In genomic region chr2:26669099-26669498, GRCh38 we compare ENCODE assay signal across 18 cellular contexts. TPM values are rescaled to one million over a fixed set of nuclear protein-coding genes. Genes with fewer than 3 reads are reported as not detected.
A peak's percentile ranks its signal among the peaks of the same experiment; 100 is the strongest.
DNase-seq lines count a peak whose midpoint lies in the region; FAIRE-seq and TF ChIP-seq lines count a peak whose summit lies in the region.
"Had no signal": no experiment of that assay in that cellular context is flagged by ENCODE, and none has a peak within 500 bp of the region (broad histone marks: within the 10 kb centered on the region; RNA-seq: fewer than 3 reads in every experiment).

No MANE protein-coding gene starts in this region.

- peaks cover 0 to 22% (median 5%) of the 10 kb centered on the region in 3 donors for H3K27me3 Mint-ChIP-seq in immature natural killer cell (ENCODE audit: low read depth in 3 of 3)

- no peak for FAIRE-seq in H54 (lab: Jason Lieb, UNC)

- TF ChIP-seq CTCF in sigmoid colon (IDR thresholded peaks at IDR 0.05) (no peak), spleen (IDR thresholded peaks at IDR 0.05 in 8 of 11, conservative IDR thresholded peaks at IDR 0.05 in 3 of 11) (no peak)

- H3K9me3 Mint-ChIP-seq in immature natural killer cell: no peaks in the 10 kb centered on the region

- intact Hi-C loops in sigmoid colon (cut with DNase I): no loop called here
- intact Hi-C loops in spleen (cut with DNase I; ENCODE audit: low total_unique reads): no loop called here

- peaks cover 0 to 4% (median 3%) of the 10 kb centered on the region in 3 donors for H3K36me3 Mint-ChIP-seq in immature natural killer cell

- peak; percentile 3 for DNase-seq in Jurkat, Clone E6-1 (ENCODE audit: low read depth, low spot score)
- peak; percentile 54 for DNase-seq in RPMI7951 (ENCODE audit: low read depth)
- DNase-seq in immature natural killer cell: peak in 2 of 3 donors; percentile 9 to 18
- DNase-seq in sigmoid colon: peak; percentile 32
- no peak for DNase-seq in H54 (ENCODE audit: insufficient read length, low spot score)
- no peak for DNase-seq in GM03348 (ENCODE audit: low spot score)
- no peak for DNase-seq in kidney glomerular epithelial cell (lab: John Stamatoyannopoulos, UW)
- no peak for DNase-seq in spleen
- DNase-seq: Caco-2, DMS53, H9, NCI-H1105 treated with DMSO at 0.1 percent for 48 hours, NCI-H446, NCI-H748 treated with DMSO at 0.1 percent for 48 hours, Right ventricle myocardium superior had no signal

- H3K9me3 ChIP-seq in sigmoid colon: peaks cover 0 to 3% (median 0%) of the 10 kb centered on the region in 4 donors
- H3K9me3 ChIP-seq in spleen: peaks cover 0 to 4% (median 0%) of the 10 kb centered on the region in 8 donors
- H3K9me3 ChIP-seq: Caco-2 had no signal

- no peak overlapping the region for H3K27ac Mint-ChIP-seq in immature natural killer cell
- H3K27ac Mint-ChIP-seq: H9 had no signal

- TF ChIP-seq EP300 in sigmoid colon (IDR thresholded peaks at IDR 0.05): no peak

- H3K4me1 ChIP-seq in sigmoid colon (no peaks in the 10 kb centered on the region), spleen (no peaks in the 10 kb centered on the region)
- H3K4me1 ChIP-seq: Caco-2 had no signal

- H3K36me3 ChIP-seq in sigmoid colon (no peaks in the 10 kb centered on the region), spleen (no peaks in the 10 kb centered on the region)

- H3K27me3 ChIP-seq in sigmoid colon (no peaks in the 10 kb centered on the region), spleen (replicated peaks in 1 of 7) (peaks cover 0 to 43% (median 4%) of the 10 kb centered on the region in 7 donors)

- no peak overlapping the region for H3K27ac ChIP-seq in sigmoid colon
- no peak overlapping the region for H3K27ac ChIP-seq in spleen

- WGBS in sigmoid colon, 2 donors: 51 to 56% methylated on average over 3 of the region's 3 CpGs
- WGBS in spleen, 5 donors: 42 to 55% (median 48%) methylated on average over 3 of the region's 3 CpGs

- TF ChIP-seq POLR2A in sigmoid colon (IDR thresholded peaks at IDR 0.05): no peak
- TF ChIP-seq POLR2A in H54 (IDR thresholded peaks at IDR 0.05; ENCODE audit: low read depth, low read length): no peak
- TF ChIP-seq POLR2A in spleen (IDR thresholded peaks at IDR 0.05): no peak

- H3K4me1 Mint-ChIP-seq in immature natural killer cell: peaks cover 0 to 14% of the 10 kb centered on the region in 2 donors

- H3K4me3 Mint-ChIP-seq in immature natural killer cell: no peak overlapping the region
- H3K4me3 Mint-ChIP-seq: H9 had no signal

- H3K4me3 ChIP-seq in Jurkat, Clone E6-1 (ENCODE audit: low read length): no peak overlapping the region
- H3K4me3 ChIP-seq in sigmoid colon (no peak overlapping the region), spleen (no peak overlapping the region)

RNA-seq across cellular contexts. Expression of gene KCNK3, which starts 23.4 kb away (rescaled TPM):
- polyA plus RNA-seq in Jurkat, Clone E6-1 (2012; ENCODE audit: insufficient read depth, insufficient read length): not detected
- 1.1 and 2.3 TPM in 2 replicates for total RNA-seq in RPMI7951 (2014; rRNA removed; shearing (Covaris generic))
- polyA plus RNA-seq in immature natural killer cell: not detected
- total RNA-seq in sigmoid colon: 10 to 100 TPM in 1 of 4 donors, 1 to 10 TPM in 3; 2.9 to 12.2 (median 6.1) TPM
- 1 to 10 TPM in 1 of 3 donors, under 1 TPM in 2; under 0.01 to 2.3 (median 0.23) TPM for polyA plus RNA-seq in sigmoid colon
- 1 to 10 TPM; 1.1 to 6.0 (median 2.9) TPM for total RNA-seq in spleen
- 1 to 10 TPM in 1 of 3 donors, under 1 TPM in 2; 0.61 to 1.2 (median 0.83) TPM for polyA plus RNA-seq in spleen
- total RNA-seq: HT-29, LHCN-M2 had no signal

RNA-seq across cellular contexts. Expression of gene CIB4, which starts 27.9 kb away (rescaled TPM):
- polyA plus RNA-seq in Jurkat, Clone E6-1 (2012; ENCODE audit: insufficient read depth, insufficient read length): not detected
- not detected in 2 replicates for total RNA-seq in RPMI7951 (2014; rRNA removed; shearing (Covaris generic))
- polyA plus RNA-seq in immature natural killer cell (not detected), sigmoid colon (not detected), spleen (not detected)
- total RNA-seq in sigmoid colon (not detected), spleen (not detected)
- total RNA-seq: Caco-2, H9, HT-29, IMR-90, LHCN-M2, Right ventricle myocardium superior had no signal
- polyA plus RNA-seq: IMR-90 had no signal

Comparison
In these comparisons a context has a peak if more than half of its experiments do, and no peak if none do; other contexts are left out.
1. DNase-seq: peak in Jurkat, Clone E6-1 (single experiment), RPMI7951 (single experiment), immature natural killer cell (2 of 3) and sigmoid colon (single experiment); none in H54 (single experiment), GM03348 (single experiment), kidney glomerular epithelial cell (single experiment) and spleen (single experiment).